9 cellular contexts compared by ENCODE assay signal in the genomic region with DNA sequence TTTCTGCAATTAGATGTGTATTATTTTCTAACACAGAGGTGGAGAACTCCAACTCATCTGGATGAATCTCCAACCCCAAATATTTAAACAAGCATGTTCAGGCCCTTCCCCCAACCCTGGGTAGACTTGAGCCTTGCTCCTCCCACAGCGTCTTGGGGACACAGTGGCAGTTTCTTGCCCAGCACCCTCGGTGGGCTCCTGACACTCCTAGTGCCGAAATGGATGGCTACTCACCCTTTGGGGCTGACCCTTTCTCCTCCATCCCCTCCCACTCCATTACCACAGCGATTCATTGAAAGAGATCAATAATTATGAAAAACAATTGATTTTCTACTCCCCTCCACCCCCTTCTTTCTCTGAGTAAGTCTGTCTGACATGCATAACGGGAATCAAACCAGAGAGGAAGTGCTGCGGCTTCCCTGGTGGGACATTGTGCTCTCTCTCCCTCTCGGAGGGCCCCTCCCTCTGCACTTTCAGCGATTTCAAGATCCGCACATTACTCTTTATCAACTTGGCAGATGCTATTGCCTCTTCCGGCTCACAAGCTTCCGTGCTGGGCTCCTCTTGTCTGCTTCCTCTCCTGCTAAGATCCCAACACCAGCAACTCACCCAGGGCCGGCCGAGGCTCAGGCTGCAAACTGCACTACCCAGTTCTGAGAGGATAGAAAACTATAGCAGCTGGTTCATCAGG.
DNase-seq lines count a peak whose midpoint lies in the region; ATAC-seq, FAIRE-seq and TF ChIP-seq lines count a peak whose summit lies in the region.
"Had no signal": no experiment of that assay in that cellular context is flagged by ENCODE, and none has a peak within 500 bp of the region (broad histone marks: within the 10 kb centered on the region; RNA-seq: fewer than 3 reads in every experiment).

No MANE protein-coding gene starts in this region.

- no peaks in the 10 kb centered on the region for H3F3A ChIP-seq in PC-3 (ENCODE audit: low read length, unreplicated experiment)

- TF ChIP-seq CTCF in Calu3 (IDR thresholded peaks at IDR 0.05; ENCODE audit: unreplicated experiment) (no peak), PC-3 (conservative IDR thresholded peaks at IDR 0.05; ENCODE audit: low read depth, low read length) (no peak)

- H3K4me3 ChIP-seq in small intestine (ENCODE audit: low read depth in 1 of 2, low read length in 2 of 2) (no peak overlapping the region), PC-3 (ENCODE audit: low read length) (no peak overlapping the region), MG63 (no peak overlapping the region)

- BruUV-seq in Calu3 (replicated peaks; lab: Mats Ljungman, UMichigan): no TSS peak
- no TSS peak for BruUV-seq in PC-3 (replicated peaks; lab: Mats Ljungman, UMichigan)

- no peaks in the 10 kb centered on the region for H3K79me2 ChIP-seq in PC-3 (ENCODE audit: low read length)

- H3K27me3 ChIP-seq in small intestine (ENCODE audit: control insufficient read depth in 2 of 2, insufficient read depth in 2 of 2, low read length in 2 of 2): no peaks in the 10 kb centered on the region
- H3K27me3 ChIP-seq in PC-3 (ENCODE audit: low read length): no peaks in the 10 kb centered on the region
- no peaks in the 10 kb centered on the region for H3K27me3 ChIP-seq in MG63

- CTCF ChIA-PET in Calu3 (lab: Charles Lee): no interaction called here
- CTCF ChIA-PET in PC-3 (lab: Charles Lee): no interaction called here

- no peaks in the 10 kb centered on the region for H3K4me1 Mint-ChIP-seq in Calu3 (ENCODE audit: low read depth, unreplicated experiment)
- peaks cover 62% of the 10 kb centered on the region for H3K4me1 Mint-ChIP-seq in activated T-cell treated with anti-CD3 and anti-CD28 coated beads, Interleukin-2, amount 50 U/mL, for 72 hours (ENCODE audit: low read depth)

- H3K9ac ChIP-seq in PC-3 (ENCODE audit: low read length): no peak overlapping the region

- H3K27me3 Mint-ChIP-seq in Calu3 (ENCODE audit: unreplicated experiment): peaks cover 72% of the 10 kb centered on the region
- no peaks in the 10 kb centered on the region for H3K27me3 Mint-ChIP-seq in activated T-cell treated with anti-CD3 and anti-CD28 coated beads, Interleukin-2, amount 50 U/mL, for 72 hours (ENCODE audit: low read depth)

- POLR2A ChIA-PET in PC-3 (lab: Charles Lee; ENCODE audit: unreplicated experiment): no interaction called here

- DNase-seq in Calu3 (no peak), KG1 (lab: John Stamatoyannopoulos, UW) (peak; percentile 51), left cardiac atrium (peak; percentile 63), small intestine (peak; percentile 60), PC-3 (no peak), NCI-H82 treated with DMSO at 0.1 percent for 48 hours (lab: John Stamatoyannopoulos, UW; ENCODE audit: unreplicated experiment) (no peak), MG63 (no peak)
- DNase-seq in activated T-cell treated with anti-CD3 and anti-CD28 coated beads, Interleukin-2, amount 50 U/mL, for 72 hours: peak; percentile 71 to 72

- WGBS in small intestine, 3 donors: 4 to 15% (median 13%) methylated on average over 13 of the region's 13 CpGs

- no peaks in the 10 kb centered on the region for H4K20me1 ChIP-seq in PC-3 (ENCODE audit: low read length)

- H3K4me3 Mint-ChIP-seq in Calu3 (ENCODE audit: low read depth, unreplicated experiment): peak overlapping the region; percentile 21
- peak overlapping the region; percentile 89 for H3K4me3 Mint-ChIP-seq in activated T-cell treated with anti-CD3 and anti-CD28 coated beads, Interleukin-2, amount 50 U/mL, for 72 hours

- H3K9me3 Mint-ChIP-seq in Calu3 (ENCODE audit: low read depth, unreplicated experiment): no peaks in the 10 kb centered on the region
- H3K9me3 Mint-ChIP-seq in activated T-cell treated with anti-CD3 and anti-CD28 coated beads, Interleukin-2, amount 50 U/mL, for 72 hours: peaks cover 2 to 11% of the 10 kb centered on the region in 2 donors

- no peaks in the 10 kb centered on the region for H3K36me3 ChIP-seq in small intestine (ENCODE audit: control insufficient read depth in 2 of 2, insufficient read depth in 2 of 2, low read length in 2 of 2)
- H3K36me3 ChIP-seq in PC-3 (ENCODE audit: low read depth, low read length): no peaks in the 10 kb centered on the region
- no peaks in the 10 kb centered on the region for H3K36me3 ChIP-seq in MG63

- no peaks in the 10 kb centered on the region for H3K9me3 ChIP-seq in small intestine (ENCODE audit: control insufficient read depth, low read depth)
- no peaks in the 10 kb centered on the region for H3K9me3 ChIP-seq in PC-3 (ENCODE audit: low read length)
- H3K9me3 ChIP-seq in MG63: no peaks in the 10 kb centered on the region

- H3K27ac ChIP-seq in small intestine (ENCODE audit: low read depth in 1 of 2, low read length in 1 of 2) (peak overlapping the region in 1 of 2 donors; percentile 71), PC-3 (ENCODE audit: low read length) (no peak overlapping the region)

- H3K27ac Mint-ChIP-seq in Calu3 (ENCODE audit: unreplicated experiment): no peak overlapping the region
- H3K27ac Mint-ChIP-seq in activated T-cell treated with anti-CD3 and anti-CD28 coated beads, Interleukin-2, amount 50 U/mL, for 72 hours: peak overlapping the region; percentile 82

- no peak overlapping the region for H2AFZ ChIP-seq in PC-3 (ENCODE audit: low read length)

- H3K36me3 Mint-ChIP-seq in Calu3 (ENCODE audit: insufficient read depth, unreplicated experiment): no peaks in the 10 kb centered on the region
- peaks cover 4 to 15% of the 10 kb centered on the region in 2 donors for H3K36me3 Mint-ChIP-seq in activated T-cell treated with anti-CD3 and anti-CD28 coated beads, Interleukin-2, amount 50 U/mL, for 72 hours (ENCODE audit: insufficient read depth in 2 of 2)

- no peak overlapping the region for H3K4me2 ChIP-seq in PC-3 (ENCODE audit: low read length)

- no peak for FAIRE-seq in small intestine (lab: Jason Lieb, UNC)
- FAIRE-seq: GM18507 had no signal

- H3K4me1 ChIP-seq in small intestine (ENCODE audit: control insufficient read depth in 2 of 2, insufficient read depth in 1 of 2, low read depth in 1 of 2, low read length in 1 of 2) (no peaks in the 10 kb centered on the region), PC-3 (ENCODE audit: insufficient read depth, low read length) (0 out of 2 replicates have a peak, but pooled peaks cover 5% of the 10 kb centered on the region)

- intact Hi-C loops in Calu3 (cut with micrococcal nuclease; ENCODE audit: unreplicated experiment): no loop called here
- intact Hi-C loops in left cardiac atrium (cut with DNase I): no loop called here
- intact Hi-C loops in PC-3 (cut with micrococcal nuclease): no loop called here

- ATAC-seq in activated T-cell treated with anti-CD3 and anti-CD28 coated beads, Interleukin-2, amount 50 U/mL, for 72 hours (replicated peaks in 1 of 2): peak; percentile 82 to 83
- ATAC-seq in left cardiac atrium (peak; percentile 73 to 86), PC-3 (no peak)

- H3K9me2 ChIP-seq in PC-3 (replicated peaks; ENCODE audit: low read length): 0 out of 2 replicates have a peak, but pooled peaks cover 4% of the 10 kb centered on the region

Comparison
In these comparisons a context has a peak if more than half of its experiments do, and no peak if none do; other contexts are left out.
1. DNase-seq: peak in KG1 (single experiment), activated T-cell treated with anti-CD3 and anti-CD28 coated beads, Interleukin-2, amount 50 U/mL, for 72 hours (2 of 2), left cardiac atrium (single experiment) and small intestine (single experiment); none in Calu3 (single experiment), PC-3 (single experiment), NCI-H82 treated with DMSO at 0.1 percent for 48 hours (single experiment) and MG63 (single experiment).